Comparison of ENCODE assay signal across 22 cellular contexts in genomic region chr3:186354100-186354499, GRCh38. TPM values are rescaled to one million over a fixed set of nuclear protein-coding genes. Genes with fewer than 3 reads are reported as not detected.
"Had no signal": no experiment of that assay in that cellular context is flagged by ENCODE, and none has a peak within 500 bp of the region (broad histone marks: within the 10 kb centered on the region; RNA-seq: fewer than 3 reads in every experiment).

No MANE protein-coding gene starts in this region.

- H3K27ac ChIP-seq: cardiac muscle cell, epithelial cell of prostate, foreskin keratinocyte, parathyroid adenoma, tibial nerve, uterus, WERI-Rb-1 had no signal

- H3K9me3 ChIP-seq: mucosa of descending colon, tibial nerve, uterus had no signal

- H3K4me3 Mint-ChIP-seq: activated CD4-positive, alpha-beta memory T cell treated with anti-CD3 and anti-CD28 coated beads for 36 hours; activated naive CD8-positive, alpha-beta T cell treated with anti-CD3 and anti-CD28 coated beads for 36 hours; endodermal cell; naive B cell; T-helper 17 cell had no signal

- H3K9me3 Mint-ChIP-seq: activated CD4-positive, alpha-beta memory T cell treated with anti-CD3 and anti-CD28 coated beads for 36 hours; activated naive CD8-positive, alpha-beta T cell treated with anti-CD3 and anti-CD28 coated beads for 36 hours; endodermal cell had no signal

- H3K4me1 Mint-ChIP-seq: activated naive CD8-positive, alpha-beta T cell treated with anti-CD3 and anti-CD28 coated beads for 36 hours; endodermal cell; naive B cell; T-helper 17 cell had no signal

- ATAC-seq: foreskin keratinocyte; left lobe of liver; mucosa of descending colon; stimulated activated naive CD8-positive, alpha-beta T cell treated with anti-CD3 and anti-CD28 coated beads, Interleukin-15, Interleukin-2, amounts not matched to agents 100 U/mL and 50 U/mL, for 24 hours; T-helper 17 cell had no signal

- H3K4me1 ChIP-seq: foreskin keratinocyte, parathyroid adenoma, tibial nerve, uterus had no signal

- DNase-seq: activated CD4-positive, alpha-beta memory T cell treated with anti-CD3 and anti-CD28 coated beads for 36 hours; activated naive CD4-positive, alpha-beta T cell; activated naive CD8-positive, alpha-beta T cell treated with anti-CD3 and anti-CD28 coated beads for 36 hours; amniotic stem cell; endodermal cell; foreskin keratinocyte; hypothalamus; kidney; mammary epithelial cell; mucosa of descending colon; naive B cell; stimulated activated CD4-positive, alpha-beta T cell treated with anti-CD3 and anti-CD28 coated beads, Interleukin-12 subunit alpha, Interleukin-12 subunit beta, amount 100 ng/mL, for 4 hours; stimulated activated CD4-positive, alpha-beta T cell treated with anti-CD3 and anti-CD28 coated beads, Interleukin-1b, Interleukin-23, amount 100 ng/mL, for 48 hours; stimulated activated naive CD8-positive, alpha-beta T cell treated with anti-CD3 and anti-CD28 coated beads, Interleukin-15, Interleukin-2, amounts not matched to agents 100 U/mL and 50 U/mL, for 24 hours; T-helper 17 cell; uterus; WERI-Rb-1 had no signal

- H3K36me3 Mint-ChIP-seq: activated CD4-positive, alpha-beta memory T cell treated with anti-CD3 and anti-CD28 coated beads for 36 hours; activated naive CD8-positive, alpha-beta T cell treated with anti-CD3 and anti-CD28 coated beads for 36 hours; naive B cell had no signal

- H3K27me3 ChIP-seq: tibial nerve, uterus had no signal

- H3K36me3 ChIP-seq: cardiac muscle cell, tibial nerve, uterus, WERI-Rb-1 had no signal

- H3K27ac Mint-ChIP-seq: activated CD4-positive, alpha-beta memory T cell treated with anti-CD3 and anti-CD28 coated beads for 36 hours; activated naive CD8-positive, alpha-beta T cell treated with anti-CD3 and anti-CD28 coated beads for 36 hours; endodermal cell; T-helper 17 cell had no signal

- H3K4me3 ChIP-seq: cardiac muscle cell, mucosa of descending colon, tibial nerve, uterus had no signal

RNA-seq across cellular contexts. Expression of gene DGKG, which starts 7.9 kb away (rescaled TPM):
- polyA plus RNA-seq: cardiac muscle cell, foreskin keratinocyte had no signal
